8 cellular contexts compared by ENCODE assay signal in the genomic region with DNA sequence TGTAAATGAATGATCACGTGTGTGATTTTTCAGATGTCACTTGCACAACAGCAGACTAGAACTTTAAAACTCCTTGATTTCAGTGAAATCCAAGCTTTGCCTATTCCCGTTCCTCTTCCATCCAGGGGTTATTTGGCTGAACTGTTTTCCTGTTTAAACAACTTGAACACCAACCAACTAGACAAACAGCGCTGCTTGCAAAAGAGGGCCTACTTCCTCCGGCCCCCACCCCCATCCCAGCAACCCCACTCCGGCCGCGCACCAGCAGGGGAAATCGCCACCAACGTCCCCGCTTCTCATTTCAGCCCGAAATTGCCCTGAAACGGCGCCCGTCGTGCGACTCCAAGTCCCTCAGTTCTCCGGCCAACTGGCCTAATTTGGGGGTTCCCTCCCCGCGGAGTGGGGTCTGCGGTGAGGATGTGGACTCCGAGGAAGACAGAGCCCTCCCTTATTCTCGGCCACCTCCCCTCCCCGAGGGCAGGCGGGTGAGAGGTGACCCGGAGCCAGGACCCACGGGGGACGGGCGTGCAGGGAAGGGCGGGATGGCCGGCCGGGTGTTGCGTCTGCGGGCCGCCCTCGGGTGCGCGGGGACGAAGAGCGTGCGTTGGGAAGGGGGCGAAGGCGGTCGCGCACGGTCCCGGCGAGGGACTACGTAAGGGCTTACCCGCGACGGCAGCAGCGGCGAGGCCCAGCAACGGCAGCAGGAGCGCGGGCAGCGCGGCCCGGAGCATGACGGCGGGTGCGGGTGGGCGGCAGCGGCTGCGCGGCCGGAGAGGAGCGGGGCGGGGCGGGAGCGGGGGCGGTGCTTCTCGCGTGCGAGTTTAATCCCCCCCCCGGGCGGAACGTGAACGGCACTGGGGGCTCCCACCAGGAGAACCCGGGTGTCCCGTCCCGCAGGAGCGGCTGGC. TPM values are rescaled to one million over a fixed set of nuclear protein-coding genes. Genes with fewer than 3 reads are reported as not detected.
A peak's percentile ranks its signal among the peaks of the same experiment; 100 is the strongest.
DNase-seq lines count a peak whose midpoint lies in the region; ATAC-seq and TF ChIP-seq lines count a peak whose summit lies in the region.

A gene with protein sequence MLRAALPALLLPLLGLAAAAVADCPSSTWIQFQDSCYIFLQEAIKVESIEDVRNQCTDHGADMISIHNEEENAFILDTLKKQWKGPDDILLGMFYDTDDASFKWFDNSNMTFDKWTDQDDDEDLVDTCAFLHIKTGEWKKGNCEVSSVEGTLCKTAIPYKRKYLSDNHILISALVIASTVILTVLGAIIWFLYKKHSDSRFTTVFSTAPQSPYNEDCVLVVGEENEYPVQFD (minus strand): TSS at position 741 of the 908 bp plus-strand sequence. CDS start 10 bp downstream, at position 731.

- CTCF ChIA-PET in PC-3 (lab: Charles Lee), result no interaction called here

- TSS peak; percentile 59 for BruUV-seq in PC-3 (replicated peaks; lab: Mats Ljungman, UMichigan)

- POLR2A ChIA-PET in PC-3 (lab: Charles Lee; ENCODE audit: unreplicated experiment), result interaction anchor here (0.5 kb wide), 1 partner anchor 828 kb away, joined by 3 read pairs; no protein-coding TSS in a partner anchor

- peak within 1 kb of the TSS; percentile 93 for H3K4me3 ChIP-seq in PC-3 (ENCODE audit: low read length)
- peak within 1 kb of the TSS; percentile 29 for H3K4me3 ChIP-seq in cardiac muscle cell
- peak within 1 kb of the TSS; percentile 91 for H3K4me3 ChIP-seq in ovary
- peak within 1 kb of the TSS; percentile 68 to 73 for H3K4me3 ChIP-seq in uterus

- DNase-seq in SKM-1 treated with dmso at 0.1 percent for 144 hours (lab: John Stamatoyannopoulos, UW; ENCODE audit: unreplicated experiment) (peak; percentile 41), SKM-1 (lab: John Stamatoyannopoulos, UW; ENCODE audit: unreplicated experiment) (no peak), PC-3 (peak; percentile 44), cardiac muscle cell (ENCODE audit: low read depth in 1 of 2, low spot score in 1 of 2) (peak; percentile 46 to 74), ovary (peak; percentile 78 to 89 (median 82)), uterus (peak; percentile 64 to 78)
- DNase-seq in activated naive CD8-positive, alpha-beta T cell treated with anti-CD3 and anti-CD28 coated beads for 36 hours, result peak; percentile 55

- no peak for TF ChIP-seq EP300 in ovary (IDR thresholded peaks at IDR 0.05)

- peak within 1 kb of the TSS; percentile 83 for H3K4me2 ChIP-seq in PC-3 (ENCODE audit: low read length)

- H2AFZ ChIP-seq in PC-3 (ENCODE audit: low read length), result peak within 1 kb of the TSS; percentile 98

- H3K27ac ChIP-seq in PC-3 (ENCODE audit: low read length) (no peak within 1 kb of the TSS; the same call in 1 of the 2 replicates), cardiac muscle cell (no peak within 1 kb of the TSS), ovary (peak within 1 kb of the TSS; percentile 39 to 74), uterus (peak within 1 kb of the TSS; percentile 75 to 80)

- intact Hi-C loops in PC-3 (cut with micrococcal nuclease) (no loop called here), ovary (cut with DNase I) (no loop called here), uterus (cut with DNase I; ENCODE audit: low total_unique reads) (no loop called here)

- no peak for TF ChIP-seq CTCF in PC-3 (conservative IDR thresholded peaks at IDR 0.05; ENCODE audit: low read depth, low read length)
- no peak for TF ChIP-seq CTCF in cardiac muscle cell (IDR thresholded peaks at IDR 0.05; ENCODE audit: low read depth, low read length)
- no peak for TF ChIP-seq CTCF in ovary (IDR thresholded peaks at IDR 0.05)
- no peak for TF ChIP-seq CTCF in uterus (IDR thresholded peaks at IDR 0.05)

- TF ChIP-seq POLR2A in ovary (IDR thresholded peaks at IDR 0.05), result peak; percentile 15
- peak in 1 of 2 donors; percentile 41 for TF ChIP-seq POLR2A in uterus (IDR thresholded peaks at IDR 0.05)

- H3K9me3 ChIP-seq in PC-3 (ENCODE audit: low read length) (no peaks in the 10 kb centered on the region), cardiac muscle cell (ENCODE audit: low read depth) (no peaks in the 10 kb centered on the region), ovary (peaks cover 0 to 3% of the 10 kb centered on the region in 2 donors), uterus (no peaks in the 10 kb centered on the region)

- peak within 1 kb of the TSS; percentile 68 for H3K9ac ChIP-seq in PC-3 (ENCODE audit: low read length)

- H3K27me3 ChIP-seq in PC-3 (ENCODE audit: low read length) (no peaks in the 10 kb centered on the region), cardiac muscle cell (peaks cover 52% of the 10 kb centered on the region), ovary (no peaks in the 10 kb centered on the region), uterus (no peaks in the 10 kb centered on the region)

- ATAC-seq in HG02852 (IDR thresholded peaks at IDR 0.05; ENCODE audit: unreplicated experiment), result peak; percentile 73
- peak; percentile 82 for ATAC-seq in PC-3

- no peaks in the 10 kb centered on the region for H3K9me3 Mint-ChIP-seq in activated naive CD8-positive, alpha-beta T cell treated with anti-CD3 and anti-CD28 coated beads for 36 hours

- H3K79me2 ChIP-seq in PC-3 (ENCODE audit: low read length), result 0 out of 2 replicates have a peak, but pooled peaks cover 13% of the 10 kb centered on the region

- peaks cover 3% of the 10 kb centered on the region for H3K36me3 Mint-ChIP-seq in activated naive CD8-positive, alpha-beta T cell treated with anti-CD3 and anti-CD28 coated beads for 36 hours

- peak within 1 kb of the TSS; percentile 68 for H3K4me3 Mint-ChIP-seq in activated naive CD8-positive, alpha-beta T cell treated with anti-CD3 and anti-CD28 coated beads for 36 hours

- H3K9me2 ChIP-seq in PC-3 (replicated peaks; ENCODE audit: low read length), result no peaks in the 10 kb centered on the region

- peaks cover 26% of the 10 kb centered on the region for H3K27me3 Mint-ChIP-seq in activated naive CD8-positive, alpha-beta T cell treated with anti-CD3 and anti-CD28 coated beads for 36 hours

- WGBS in ovary, 3 donors, result 1 to 2% (median 1%) methylated on average over 43 to 83 of the region's 83 CpGs

- H3K4me1 ChIP-seq in PC-3 (ENCODE audit: insufficient read depth, low read length), result peaks cover 7% of the 10 kb centered on the region; the same call in 1 of the 2 replicates
- no peaks in the 10 kb centered on the region for H3K4me1 ChIP-seq in cardiac muscle cell (ENCODE audit: low read depth)
- H3K4me1 ChIP-seq in ovary (ENCODE audit: insufficient read depth), result peaks cover 13% of the 10 kb centered on the region
- no peaks in the 10 kb centered on the region for H3K4me1 ChIP-seq in uterus

- no peaks in the 10 kb centered on the region for H3F3A ChIP-seq in PC-3 (ENCODE audit: low read length, unreplicated experiment)

- no peaks in the 10 kb centered on the region for H3K36me3 ChIP-seq in PC-3 (ENCODE audit: low read depth, low read length)
- H3K36me3 ChIP-seq in cardiac muscle cell, result no peaks in the 10 kb centered on the region
- no peaks in the 10 kb centered on the region for H3K36me3 ChIP-seq in ovary
- H3K36me3 ChIP-seq in uterus, result no peaks in the 10 kb centered on the region

- H4K20me1 ChIP-seq in PC-3 (ENCODE audit: low read length), result no peaks in the 10 kb centered on the region

- no peak within 1 kb of the TSS for H3K27ac Mint-ChIP-seq in activated naive CD8-positive, alpha-beta T cell treated with anti-CD3 and anti-CD28 coated beads for 36 hours

- peaks cover 11% of the 10 kb centered on the region for H3K4me1 Mint-ChIP-seq in activated naive CD8-positive, alpha-beta T cell treated with anti-CD3 and anti-CD28 coated beads for 36 hours

RNA-seq across cellular contexts. Expression of the gene that starts here (rescaled TPM):
- total RNA-seq in PC-3 (2014; rRNA removed), result 7.4 and 8.5 TPM in 2 replicates
- under 1 TPM; 0.37 to 0.56 TPM for total RNA-seq in activated naive CD8-positive, alpha-beta T cell treated with anti-CD3 and anti-CD28 coated beads for 36 hours
- total RNA-seq in cardiac muscle cell, result 0.07 and 0.42 TPM in 2 replicates
- 0.65 and 1.3 TPM in 2 replicates for polyA plus RNA-seq in cardiac muscle cell
- 10 to 100 TPM; 37.8 to 86.0 (median 41.0) TPM for total RNA-seq in ovary
- polyA plus RNA-seq in ovary, result 10 to 100 TPM; 59.7 to 62.8 TPM
- total RNA-seq in uterus, result 100 to 1,000 TPM in 1 of 4 donors, 10 to 100 TPM in 3; 31.8 to 103 (median 45.5) TPM

Comparison
In these comparisons a context has a peak if more than half of its experiments do, and no peak if none do; other contexts are left out.
1. RNA of the gene that starts here (polyA plus RNA-seq): 59.7 to 62.8 TPM in ovary; 0.65 to 1.3 TPM in cardiac muscle cell; every median in the first group is over 10 times any median in the second.
2. Peak in DNase-seq in activated naive CD8-positive, alpha-beta T cell treated with anti-CD3 and anti-CD28 coated beads for 36 hours; RNA of the gene not detected or under 1 TPM.
3. H3K27ac ChIP-seq: peak in ovary (2 of 2) and uterus (2 of 2); none in PC-3 (single experiment) and cardiac muscle cell (single experiment).
4. H3K4me3 ChIP-seq: peak in every context shown above with its lines; median percentile 93 in PC-3; 91 in ovary; 70 in uterus; 29 in cardiac muscle cell.